8 cellular contexts compared by ENCODE assay signal in the genomic region with DNA sequence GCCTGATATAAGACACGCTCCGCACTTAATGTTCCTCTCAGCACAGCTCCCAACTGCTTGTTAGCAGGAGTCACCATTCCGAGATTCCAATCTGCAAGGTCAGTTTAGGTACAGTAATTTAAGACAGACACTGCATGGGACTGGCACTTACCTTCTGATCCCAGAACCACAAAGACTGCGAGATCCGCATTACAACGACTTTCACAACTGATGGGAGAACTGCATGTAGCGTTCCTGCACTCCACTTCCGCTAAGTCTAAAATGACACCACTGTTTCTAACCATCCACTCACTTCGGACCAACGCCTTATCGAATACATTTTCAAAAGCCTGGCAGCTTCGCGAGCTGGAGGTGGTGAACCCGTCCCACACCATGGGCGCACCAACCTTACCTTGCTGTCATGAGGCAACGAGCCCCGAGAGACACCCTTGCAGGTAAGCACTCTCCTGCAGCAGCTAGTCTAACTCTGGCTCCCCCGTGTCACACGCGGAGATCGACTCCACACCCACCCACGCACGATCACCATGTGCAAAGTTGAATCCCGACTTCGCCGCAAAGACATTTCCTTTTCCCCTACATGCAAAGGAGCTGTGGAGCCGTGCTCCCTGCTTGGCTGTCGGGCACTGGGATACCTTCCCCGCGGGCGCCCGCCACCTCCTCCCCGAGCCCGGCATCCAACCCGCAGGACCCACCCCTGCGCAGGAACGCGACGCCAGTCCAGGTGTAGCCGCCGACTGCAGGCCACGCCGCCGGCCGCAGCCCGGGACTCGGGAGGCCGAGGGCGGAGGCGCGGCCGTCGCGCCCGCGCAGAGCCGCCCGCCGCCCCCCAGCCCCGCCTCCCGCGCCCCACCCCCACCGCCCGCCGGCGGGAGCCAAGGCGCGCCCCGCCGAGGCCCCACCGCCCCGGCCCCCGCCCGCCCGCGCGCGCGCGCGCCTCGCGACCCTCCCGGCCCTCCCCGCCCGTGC. TPM values are rescaled to one million over a fixed set of nuclear protein-coding genes. Genes with fewer than 3 reads are reported as not detected.
DNase-seq lines count a peak whose midpoint lies in the region; ATAC-seq and TF ChIP-seq lines count a peak whose summit lies in the region.

No MANE protein-coding gene starts in this region.

- no peak for TF ChIP-seq CTCF in AG04449 (IDR thresholded peaks at IDR 0.05; ENCODE audit: insufficient read depth, low read length, missing control alignments)

- DNase-seq in AG04449 (ENCODE audit: low read depth, low spot score) (no peak), NCI-H526 (lab: John Stamatoyannopoulos, UW) (peak; percentile 25 to 75)
- DNase-seq in activated CD8-positive, alpha-beta T cell treated with anti-CD3 and anti-CD28 coated beads, Interleukin-2, amount 10 ng/mL, durations not matched to agents 7 days and 5 days: peak; percentile 54
- peak; percentile 14 to 26 (median 15) for DNase-seq in effector memory CD8-positive, alpha-beta T cell
- DNase-seq in stimulated activated CD8-positive, alpha-beta memory T cell treated with anti-CD3 and anti-CD28 coated beads, Interleukin-15, amount 100 ng/mL, for 48 hours (ENCODE audit: low read depth in 2 of 2): peak; percentile 21 to 32

- peaks cover 35% of the 10 kb centered on the region for H3K36me3 Mint-ChIP-seq in activated CD8-positive, alpha-beta T cell treated with anti-CD3 and anti-CD28 coated beads, Interleukin-2, amount 10 ng/mL, durations not matched to agents 7 days and 5 days (ENCODE audit: low read depth)
- H3K36me3 Mint-ChIP-seq in effector memory CD8-positive, alpha-beta T cell (ENCODE audit: insufficient read depth): peaks cover 10% of the 10 kb centered on the region

- H3K27ac ChIP-seq in mesodermal cell (ENCODE audit: low read depth, low read length, severe bottlenecking): peak overlapping the region; percentile 67

- no peaks in the 10 kb centered on the region for H3K9me3 ChIP-seq in mesodermal cell (ENCODE audit: control insufficient read depth, low read length)

- CTCF ChIA-PET in AG04449 (lab: Yijun Ruan, JAX): interaction anchor here (1.2 to 1.4 kb wide), 2 partner anchors 11 to 66 kb away, joined by 4 to 7 read pairs; a partner anchor contains a TSS
- CTCF ChIA-PET in activated CD8-positive, alpha-beta T cell treated with anti-CD3 and anti-CD28 coated beads, Interleukin-2, amount 10 ng/mL, durations not matched to agents 7 days and 5 days (lab: Charles Lee): interaction anchor here (1.2 to 2.5 kb wide), 3 partner anchors 8 to 66 kb away, joined by 3 to 10 read pairs (median 8); a partner anchor contains a TSS

- H3K9me3 Mint-ChIP-seq in activated CD8-positive, alpha-beta T cell treated with anti-CD3 and anti-CD28 coated beads, Interleukin-2, amount 10 ng/mL, durations not matched to agents 7 days and 5 days (ENCODE audit: insufficient read depth): no peaks in the 10 kb centered on the region
- H3K9me3 Mint-ChIP-seq in effector memory CD8-positive, alpha-beta T cell: no peaks in the 10 kb centered on the region

- POLR2A ChIA-PET in AG04449 (lab: Yijun Ruan, JAX): interaction anchor here (2.0 kb wide), 1 partner anchor 66 kb away, joined by 6 read pairs; a partner anchor contains a TSS
- POLR2A ChIA-PET in activated CD8-positive, alpha-beta T cell treated with anti-CD3 and anti-CD28 coated beads, Interleukin-2, amount 10 ng/mL, durations not matched to agents 7 days and 5 days (lab: Charles Lee): interaction anchor here (1.0 to 4.2 kb wide), 2 partner anchors 67 to 116 kb away, joined by 3 to 22 read pairs; a partner anchor contains a TSS

- no peaks in the 10 kb centered on the region for H3K27me3 Mint-ChIP-seq in activated CD8-positive, alpha-beta T cell treated with anti-CD3 and anti-CD28 coated beads, Interleukin-2, amount 10 ng/mL, durations not matched to agents 7 days and 5 days (ENCODE audit: low read depth)
- no peaks in the 10 kb centered on the region for H3K27me3 Mint-ChIP-seq in effector memory CD8-positive, alpha-beta T cell

- H3K27ac Mint-ChIP-seq in activated CD8-positive, alpha-beta T cell treated with anti-CD3 and anti-CD28 coated beads, Interleukin-2, amount 10 ng/mL, durations not matched to agents 7 days and 5 days: peak overlapping the region; percentile 91
- H3K27ac Mint-ChIP-seq in effector memory CD8-positive, alpha-beta T cell: peak overlapping the region; percentile 71 to 88

- WGBS in mesodermal cell (ENCODE audit: insufficient coverage in 2 of 2), 2 experiments: 4 to 7% methylated on average over 27 to 34 of the region's 86 CpGs

- peaks cover 53% of the 10 kb centered on the region for H3K4me1 Mint-ChIP-seq in activated CD8-positive, alpha-beta T cell treated with anti-CD3 and anti-CD28 coated beads, Interleukin-2, amount 10 ng/mL, durations not matched to agents 7 days and 5 days (ENCODE audit: low read depth)
- peaks cover 42 to 52% of the 10 kb centered on the region in 2 donors for H3K4me1 Mint-ChIP-seq in effector memory CD8-positive, alpha-beta T cell (ENCODE audit: low read depth in 2 of 2)

- peaks cover 4% of the 10 kb centered on the region for H3K4me1 ChIP-seq in mesodermal cell (ENCODE audit: control insufficient read depth, insufficient read depth, low read length, poor library complexity, severe bottlenecking)

- ATAC-seq in GM18858 (IDR thresholded peaks at IDR 0.05; ENCODE audit: unreplicated experiment) (peak; percentile 14), HG03097 (IDR thresholded peaks at IDR 0.05; ENCODE audit: low FRiP score, unreplicated experiment) (peak; percentile 33)
- peak; percentile 43 for ATAC-seq in activated CD8-positive, alpha-beta T cell treated with anti-CD3 and anti-CD28 coated beads, Interleukin-2, amount 10 ng/mL, durations not matched to agents 7 days and 5 days
- ATAC-seq in effector memory CD8-positive, alpha-beta T cell (replicated peaks): peak; percentile 24

- H3K4me3 Mint-ChIP-seq in activated CD8-positive, alpha-beta T cell treated with anti-CD3 and anti-CD28 coated beads, Interleukin-2, amount 10 ng/mL, durations not matched to agents 7 days and 5 days: peak overlapping the region; percentile 88
- H3K4me3 Mint-ChIP-seq in effector memory CD8-positive, alpha-beta T cell: peak overlapping the region; percentile 87 to 94

- peaks cover 16% of the 10 kb centered on the region for H3K36me3 ChIP-seq in mesodermal cell (ENCODE audit: control insufficient read depth, insufficient read depth, low read length)

- H3K4me3 ChIP-seq in AG04449 (ENCODE audit: low read depth, low read length): peak overlapping the region; percentile 93
- H3K4me3 ChIP-seq in mesodermal cell (ENCODE audit: extremely low read depth, insufficient read depth, low read length, poor library complexity, severe bottlenecking): peak overlapping the region; percentile 96

RNA-seq across cellular contexts. Expression of a gene that starts 0.7 kb away (rescaled TPM):
- total RNA-seq in activated CD8-positive, alpha-beta T cell treated with anti-CD3 and anti-CD28 coated beads, Interleukin-2, amount 10 ng/mL, durations not matched to agents 7 days and 5 days: 10 to 100 TPM; 30.2 to 30.7 TPM
- polyA plus RNA-seq in mesodermal cell (2013, experiment 1 of 2): 14.5 TPM
- polyA plus RNA-seq in mesodermal cell (2013, experiment 2 of 2): 16.7 TPM

RNA-seq across cellular contexts. Expression of a gene that starts 0.9 kb away (rescaled TPM):
- 10 to 100 TPM; 17.2 to 17.5 TPM for total RNA-seq in activated CD8-positive, alpha-beta T cell treated with anti-CD3 and anti-CD28 coated beads, Interleukin-2, amount 10 ng/mL, durations not matched to agents 7 days and 5 days
- 4.5 TPM for polyA plus RNA-seq in mesodermal cell (2013, experiment 1 of 2)
- 4.1 TPM for polyA plus RNA-seq in mesodermal cell (2013, experiment 2 of 2)
